ENCODE assay signal across 32 cellular contexts in the genomic region with DNA sequence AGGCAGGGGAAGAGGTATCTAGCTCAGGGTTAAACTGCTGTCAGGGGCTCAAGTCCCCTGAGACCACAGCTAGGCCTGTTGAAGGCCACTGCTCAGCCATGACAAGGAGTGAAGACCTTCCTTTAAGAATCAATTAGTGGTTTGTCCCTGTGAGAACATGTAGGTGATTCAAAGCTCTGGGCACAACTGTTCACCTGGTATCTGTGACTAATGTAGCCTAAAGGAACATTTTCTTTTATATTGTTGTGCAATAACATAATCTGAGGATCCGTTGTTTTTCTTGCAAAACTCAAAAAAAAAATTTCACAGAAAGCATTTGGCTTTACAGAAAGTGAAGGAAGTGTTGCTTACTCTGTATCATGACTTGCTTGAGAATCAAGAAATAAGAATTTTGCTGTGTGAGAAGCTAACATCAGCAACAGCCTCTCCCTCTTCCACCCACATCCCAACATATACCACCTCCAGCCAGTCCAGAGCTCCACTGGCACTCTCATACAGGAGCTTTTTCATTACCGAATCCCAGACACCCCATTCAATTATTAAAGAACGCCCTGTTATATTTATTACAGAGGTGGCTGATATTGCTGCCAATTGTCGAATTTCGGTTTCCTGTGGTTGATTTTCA.
A peak's percentile ranks its signal among the peaks of the same experiment; 100 is the strongest.
DNase-seq lines count a peak whose midpoint lies in the region; ATAC-seq and TF ChIP-seq lines count a peak whose summit lies in the region.
"Had no signal": no experiment of that assay in that cellular context is flagged by ENCODE, and none has a peak within 500 bp of the region (broad histone marks: within the 10 kb centered on the region; RNA-seq: fewer than 3 reads in every experiment).

No MANE protein-coding gene starts in this region.

- H3F3A ChIP-seq in MM.1S (ENCODE audit: insufficient read depth, low read length): no peaks in the 10 kb centered on the region

- peaks cover 0 to 14% (median 13%) of the 10 kb centered on the region in 10 experiments; a peak in 13 of 20 replicates for H3K4me1 ChIP-seq in BLaER1 treated with 17β-estradiol and CSF1 and Interleukin-3, amounts not matched to agents 10 nM and 100 nM
- H3K4me1 ChIP-seq in MM.1S (ENCODE audit: low read length): no peaks in the 10 kb centered on the region
- H3K4me1 ChIP-seq: A549, HAP-1, left ventricle myocardium inferior, neural progenitor cell, pancreas, testis had no signal

- H3K27ac ChIP-seq in BLaER1 treated with 17β-estradiol and CSF1 and Interleukin-3, amounts not matched to agents 10 nM and 100 nM: no peak overlapping the region
- H3K27ac ChIP-seq in cingulate gyrus (ENCODE audit: low read depth, low read length) (peak overlapping the region; percentile 3), MM.1S (ENCODE audit: low read length) (no peak overlapping the region)
- H3K27ac ChIP-seq: A549, left ventricle myocardium inferior, neural progenitor cell, pancreas, skin epidermis, testis had no signal

- H3K9me2 ChIP-seq in MM.1S (replicated peaks; ENCODE audit: insufficient read depth, low read length): no peaks in the 10 kb centered on the region

- H3K4me2 ChIP-seq in BLaER1 treated with 17β-estradiol and CSF1 and Interleukin-3, amounts not matched to agents 10 nM and 100 nM: peak overlapping the region in 6 of 11 experiments; percentile 4 to 53 (median 28); a peak in 8 of 22 replicates
- no peak overlapping the region for H3K4me2 ChIP-seq in MM.1S (ENCODE audit: low read depth, low read length)
- H3K4me2 ChIP-seq: A549, neural progenitor cell had no signal

- H3K27me3 ChIP-seq in BLaER1 treated with 17β-estradiol and CSF1 and Interleukin-3, amounts not matched to agents 10 nM and 100 nM: no peaks in the 10 kb centered on the region
- no peaks in the 10 kb centered on the region for H3K27me3 ChIP-seq in MM.1S (replicated peaks; ENCODE audit: insufficient read depth, low read length)
- H3K27me3 ChIP-seq: neural progenitor cell, pancreas, testis had no signal

- no peak overlapping the region for H2AFZ ChIP-seq in MM.1S (ENCODE audit: low read length)
- H2AFZ ChIP-seq: neural progenitor cell had no signal

- no peak for ATAC-seq in HG03432 (IDR thresholded peaks at IDR 0.05; ENCODE audit: unreplicated experiment)
- ATAC-seq: A549; activated CD8-positive, alpha-beta T cell treated with anti-CD3 and anti-CD28 coated beads for 36 hours; GM12878; pancreas; SK-N-SH treated with all-trans-retinoic acid at 6 μM for 48 hours had no signal

- H3K79me2 ChIP-seq in MM.1S (ENCODE audit: low read length): no peaks in the 10 kb centered on the region

- no peak overlapping the region for H3K9ac ChIP-seq in BLaER1 treated with 17β-estradiol and CSF1 and Interleukin-3, amounts not matched to agents 10 nM and 100 nM
- no peak overlapping the region for H3K9ac ChIP-seq in MM.1S (ENCODE audit: low read length)
- H3K9ac ChIP-seq: neural progenitor cell had no signal

- no peak for TF ChIP-seq CTCF in MM.1S (IDR thresholded peaks at IDR 0.05; ENCODE audit: low read length)

- no peaks in the 10 kb centered on the region for H3K36me3 ChIP-seq in BLaER1 treated with 17β-estradiol and CSF1 and Interleukin-3, amounts not matched to agents 10 nM and 100 nM
- H3K36me3 ChIP-seq in MM.1S (replicated peaks; ENCODE audit: insufficient read depth, low read length): no peaks in the 10 kb centered on the region
- H3K36me3 ChIP-seq: HAP-1, left ventricle myocardium inferior, neural progenitor cell, pancreas had no signal

- H4K20me1 ChIP-seq in BLaER1 treated with 17β-estradiol and CSF1 and Interleukin-3, amounts not matched to agents 10 nM and 100 nM: no peaks in the 10 kb centered on the region
- no peaks in the 10 kb centered on the region for H4K20me1 ChIP-seq in MM.1S (ENCODE audit: insufficient read depth, low read length)

- H3K4me3 ChIP-seq in BLaER1 treated with 17β-estradiol and CSF1 and Interleukin-3, amounts not matched to agents 10 nM and 100 nM: no peak overlapping the region
- no peak overlapping the region for H3K4me3 ChIP-seq in MM.1S (ENCODE audit: low read length)
- H3K4me3 ChIP-seq: A549, GM12878, HAP-1, left ventricle myocardium inferior, neural progenitor cell, pancreas, skin epidermis, testis had no signal

- no peaks in the 10 kb centered on the region for H3K9me3 ChIP-seq in BLaER1 treated with 17β-estradiol and CSF1 and Interleukin-3, amounts not matched to agents 10 nM and 100 nM (replicated peaks in 1 of 11)
- no peaks in the 10 kb centered on the region for H3K9me3 ChIP-seq in MM.1S (replicated peaks; ENCODE audit: insufficient read depth, low read length)
- H3K9me3 ChIP-seq: A549, HAP-1, left ventricle myocardium inferior, pancreas, testis had no signal

- DNase-seq in M059J (ENCODE audit: low read depth) (peak; percentile 55), kidney tubule cell (ENCODE audit: low spot score) (peak; percentile 16), kidney glomerular epithelial cell (lab: John Stamatoyannopoulos, UW) (no peak), MM.1S (no peak), SW480 (ENCODE audit: low spot score) (no peak)
- DNase-seq: activated CD4-positive, alpha-beta T cell treated with anti-CD3 and anti-CD28 coated beads for 1 hour; activated CD8-positive, alpha-beta memory T cell treated with anti-CD3 and anti-CD28 coated beads, Interleukin-2, amount 50 U/mL, for 48 hours; activated CD8-positive, alpha-beta T cell treated with anti-CD3 and anti-CD28 coated beads for 36 hours; activated naive CD4-positive, alpha-beta T cell treated with anti-CD3 and anti-CD28 coated beads for 36 hours; amniotic stem cell; CD4-positive, alpha-beta T cell; hypothalamus; left ventricle myocardium inferior; NCI-H1105; NCI-H2029; NCI-H524 treated with DMSO at 0.1 percent for 48 hours; NK-92 treated with Interleukin-12 subunit alpha and Interleukin-12 subunit beta, amount 100 ng/mL, for 24 hours; pancreas; retina; Right ventricle myocardium superior; stimulated activated naive CD4-positive, alpha-beta T cell; T-helper 2 cell; testis had no signal

Comparison
In these comparisons a context has a peak if more than half of its experiments do, and no peak if none do; other contexts are left out.
1. DNase-seq: peak in M059J (single experiment) and kidney tubule cell (single experiment); none in kidney glomerular epithelial cell (single experiment), MM.1S (single experiment) and SW480 (single experiment).